23 cellular contexts compared by ENCODE assay signal in the genomic region with DNA sequence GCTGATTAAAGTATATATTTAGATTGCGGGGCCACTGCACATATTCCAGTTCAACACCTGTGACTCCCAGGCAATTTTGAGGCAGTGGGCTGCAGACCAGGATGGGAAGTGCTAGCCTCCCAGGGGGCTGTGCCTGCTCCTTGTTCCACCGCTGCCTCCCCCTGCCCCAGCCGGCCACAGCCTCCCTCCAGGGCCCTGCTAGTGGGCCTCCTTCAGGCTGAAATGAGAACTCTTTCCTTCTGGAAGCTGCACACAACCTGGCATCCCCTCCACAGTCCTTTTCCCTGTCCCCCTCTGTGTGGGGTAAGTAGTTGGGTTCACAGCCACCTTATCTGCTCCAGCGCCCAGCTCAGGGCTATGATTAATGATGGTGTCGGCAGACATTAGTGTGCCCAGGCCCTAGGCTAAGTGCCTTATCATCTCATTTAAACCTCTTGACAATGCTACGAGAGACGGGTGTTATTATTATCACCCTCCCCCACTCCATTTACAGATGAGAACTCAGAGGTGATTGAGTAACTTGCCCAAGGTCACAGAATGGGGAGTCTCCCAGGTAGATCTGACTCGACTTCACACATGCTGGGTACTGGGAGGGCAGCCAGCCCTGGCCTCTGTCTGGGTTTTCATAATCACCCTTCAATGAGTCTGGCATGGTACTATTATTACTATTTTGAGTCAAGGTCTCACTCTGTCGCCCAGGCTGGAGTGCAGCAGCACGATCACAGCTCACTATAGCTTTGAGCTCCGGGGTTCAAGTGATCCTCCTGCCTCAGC. TPM values are rescaled to one million over a fixed set of nuclear protein-coding genes. Genes with fewer than 3 reads are reported as not detected.
DNase-seq lines count a peak whose midpoint lies in the region; ATAC-seq and TF ChIP-seq lines count a peak whose summit lies in the region.
"Had no signal": no experiment of that assay in that cellular context is flagged by ENCODE, and none has a peak within 500 bp of the region (broad histone marks: within the 10 kb centered on the region; RNA-seq: fewer than 3 reads in every experiment).

No MANE protein-coding gene starts in this region.

- no peak overlapping the region for H3K4me3 Mint-ChIP-seq in activated T-cell treated with anti-CD3 and anti-CD28 coated beads, Interleukin-2, amount 50 U/mL, for 24 hours
- no peak overlapping the region for H3K4me3 Mint-ChIP-seq in activated CD8-positive, alpha-beta T cell treated with anti-CD3 and anti-CD28 coated beads for 36 hours
- H3K4me3 Mint-ChIP-seq: activated B cell treated with CpG ODN at 0.5 μM for 24 hours; brain; dendritic cell treated with granulocyte-macrophage colony-stimulating factor and Interleukin-4, amounts not matched to agents 40 ng/mL and 50 ng/mL, for 4 days; natural killer cell had no signal

- DNase-seq in activated T-cell treated with anti-CD3 and anti-CD28 coated beads, Interleukin-2, amount 50 U/mL, for 24 hours, result no peak
- no peak for DNase-seq in activated T-cell treated with anti-CD3 and anti-CD28 coated beads, Interleukin-2, amount 50 U/mL, for 48 hours
- no peak for DNase-seq in activated CD8-positive, alpha-beta T cell treated with anti-CD3 and anti-CD28 coated beads for 36 hours
- DNase-seq in left ventricle myocardium superior (peak; percentile 70), gastrocnemius medialis (peak; percentile 24 to 67), NCI-H1048 (lab: John Stamatoyannopoulos, UW) (no peak), EL (no peak)
- DNase-seq in activated effector memory CD4-positive, alpha-beta T cell treated with Interleukin-2 at 50 U/mL for 16 hours, result no peak
- DNase-seq: activated B cell treated with CpG ODN at 0.5 μM for 24 hours; DMS53; glutamatergic neuron; natural killer cell; NCI-H1417; NCI-H2227 treated with DMSO at 0.1 percent for 48 hours; NK-92 treated with Interleukin-12 subunit alpha and Interleukin-12 subunit beta, amount 100 ng/mL, for 24 hours; T-helper 2 cell had no signal

- intact Hi-C loops in activated CD8-positive, alpha-beta T cell treated with anti-CD3 and anti-CD28 coated beads for 36 hours (cut with micrococcal nuclease), result no loop called here
- intact Hi-C loops in left ventricle myocardium superior (cut with micrococcal nuclease), result no loop called here
- intact Hi-C loops in gastrocnemius medialis (cut with DNase I; ENCODE audit: low total_unique reads), result no loop called here

- no peaks in the 10 kb centered on the region for H3K9me3 ChIP-seq in gastrocnemius medialis
- H3K9me3 ChIP-seq: upper lobe of left lung had no signal

- no peak for TF ChIP-seq CTCF in activated CD8-positive, alpha-beta T cell treated with anti-CD3 and anti-CD28 coated beads for 36 hours (IDR thresholded peaks at IDR 0.05)
- TF ChIP-seq CTCF in gastrocnemius medialis (IDR thresholded peaks at IDR 0.05 in 4 of 5, conservative IDR thresholded peaks at IDR 0.05 in 1 of 5), result no peak

- no peak overlapping the region for H3K4me3 ChIP-seq in gastrocnemius medialis
- H3K4me3 ChIP-seq: upper lobe of left lung had no signal

- no peak for ATAC-seq in activated CD8-positive, alpha-beta T cell treated with anti-CD3 and anti-CD28 coated beads for 36 hours
- ATAC-seq in left ventricle myocardium superior (peak; percentile 84), gastrocnemius medialis (peak; percentile 49 to 82)
- ATAC-seq: esophagus mucosa, natural killer cell had no signal

- POLR2A ChIA-PET in activated CD8-positive, alpha-beta T cell treated with anti-CD3 and anti-CD28 coated beads for 36 hours (lab: Charles Lee), result interaction anchor here (0.5 kb wide), 1 partner anchor 252 kb away, joined by 3 read pairs; no protein-coding TSS in a partner anchor

- in situ Hi-C loops in gastrocnemius medialis (cut with MboI; ENCODE audit: low sequenced_read_pairs in 4 of 4), result loop anchor here in 1 of 4 donors (25.0 kb wide), 1 partner anchor 255 kb away; the partner anchor contains the start of gene CRTAC1

- peaks cover 30% of the 10 kb centered on the region for H3K4me1 Mint-ChIP-seq in activated T-cell treated with anti-CD3 and anti-CD28 coated beads, Interleukin-2, amount 50 U/mL, for 24 hours (ENCODE audit: low read depth)
- H3K4me1 Mint-ChIP-seq in activated CD8-positive, alpha-beta T cell treated with anti-CD3 and anti-CD28 coated beads for 36 hours (ENCODE audit: low read depth), result peaks cover 33% of the 10 kb centered on the region
- H3K4me1 Mint-ChIP-seq: activated B cell treated with CpG ODN at 0.5 μM for 24 hours had no signal

- TF ChIP-seq POLR2A in gastrocnemius medialis (IDR thresholded peaks at IDR 0.05), result no peak

- CTCF ChIA-PET in activated CD8-positive, alpha-beta T cell treated with anti-CD3 and anti-CD28 coated beads for 36 hours (lab: Charles Lee), result interaction anchor here (0.7 to 4.7 kb wide), 3 partner anchors 9 to 259 kb away, joined by 3 to 28 read pairs (median 21); no protein-coding TSS in a partner anchor

- no peaks in the 10 kb centered on the region for H3K27me3 Mint-ChIP-seq in activated T-cell treated with anti-CD3 and anti-CD28 coated beads, Interleukin-2, amount 50 U/mL, for 24 hours
- H3K27me3 Mint-ChIP-seq in activated CD8-positive, alpha-beta T cell treated with anti-CD3 and anti-CD28 coated beads for 36 hours, result no peaks in the 10 kb centered on the region

- peak overlapping the region; percentile 82 for H3K27ac Mint-ChIP-seq in activated T-cell treated with anti-CD3 and anti-CD28 coated beads, Interleukin-2, amount 50 U/mL, for 24 hours
- H3K27ac Mint-ChIP-seq in activated CD8-positive, alpha-beta T cell treated with anti-CD3 and anti-CD28 coated beads for 36 hours, result peak overlapping the region; percentile 83
- H3K27ac Mint-ChIP-seq: activated B cell treated with CpG ODN at 0.5 μM for 24 hours; brain; dendritic cell treated with granulocyte-macrophage colony-stimulating factor and Interleukin-4, amounts not matched to agents 40 ng/mL and 50 ng/mL, for 4 days; natural killer cell had no signal

- no peaks in the 10 kb centered on the region for H3K9me3 Mint-ChIP-seq in activated T-cell treated with anti-CD3 and anti-CD28 coated beads, Interleukin-2, amount 50 U/mL, for 24 hours
- no peaks in the 10 kb centered on the region for H3K9me3 Mint-ChIP-seq in activated CD8-positive, alpha-beta T cell treated with anti-CD3 and anti-CD28 coated beads for 36 hours
- H3K9me3 Mint-ChIP-seq: activated B cell treated with CpG ODN at 0.5 μM for 24 hours; brain; dendritic cell treated with granulocyte-macrophage colony-stimulating factor and Interleukin-4, amounts not matched to agents 40 ng/mL and 50 ng/mL, for 4 days; natural killer cell had no signal

- H3K36me3 Mint-ChIP-seq in activated T-cell treated with anti-CD3 and anti-CD28 coated beads, Interleukin-2, amount 50 U/mL, for 24 hours (ENCODE audit: low read depth), result no peaks in the 10 kb centered on the region
- H3K36me3 Mint-ChIP-seq in activated CD8-positive, alpha-beta T cell treated with anti-CD3 and anti-CD28 coated beads for 36 hours (ENCODE audit: low read depth), result no peaks in the 10 kb centered on the region
- H3K36me3 Mint-ChIP-seq: brain, natural killer cell had no signal

- peak overlapping the region in 2 of 4 donors; percentile 41 to 45 for H3K27ac ChIP-seq in gastrocnemius medialis
- H3K27ac ChIP-seq: C4-2B, RWPE1 had no signal

- H3K27me3 ChIP-seq in gastrocnemius medialis, result no peaks in the 10 kb centered on the region
- H3K27me3 ChIP-seq: upper lobe of left lung had no signal

- H3K4me1 ChIP-seq in gastrocnemius medialis, result peaks cover 4 to 21% of the 10 kb centered on the region in 2 donors

- H3K36me3 ChIP-seq in gastrocnemius medialis, result no peaks in the 10 kb centered on the region
- H3K36me3 ChIP-seq: upper lobe of left lung had no signal

RNA-seq across cellular contexts. Expression of gene SFRP5, which starts 10.8 kb away (rescaled TPM):
- under 1 TPM; 0.60 to 0.74 TPM for total RNA-seq in activated CD8-positive, alpha-beta T cell treated with anti-CD3 and anti-CD28 coated beads for 36 hours
- total RNA-seq in left ventricle myocardium superior (1.3 TPM), gastrocnemius medialis (1 to 10 TPM in 1 of 4 donors, under 1 TPM in 2, not detected in 1; 0.25 to 2.2 (median 0.93) TPM)
- total RNA-seq: activated B cell treated with CpG ODN at 0.5 μM for 24 hours, esophagus mucosa, HT1080, natural killer cell had no signal

RNA-seq across cellular contexts. Expression of gene ZFYVE27, which starts 45.7 kb away (rescaled TPM):
- 10 to 100 TPM; 18.1 to 20.1 TPM for total RNA-seq in activated CD8-positive, alpha-beta T cell treated with anti-CD3 and anti-CD28 coated beads for 36 hours
- total RNA-seq in left ventricle myocardium superior (13.7 TPM), gastrocnemius medialis (10 to 100 TPM in 3 of 4 donors, 1 to 10 TPM in 1; 7.6 to 14.9 (median 11.6) TPM)

Comparison
In these comparisons a context has a peak if more than half of its experiments do, and no peak if none do; other contexts are left out.
1. DNase-seq: peak in left ventricle myocardium superior (single experiment) and gastrocnemius medialis (2 of 2); none in activated T-cell treated with anti-CD3 and anti-CD28 coated beads, Interleukin-2, amount 50 U/mL, for 24 hours (single experiment), activated T-cell treated with anti-CD3 and anti-CD28 coated beads, Interleukin-2, amount 50 U/mL, for 48 hours (0 of 2), activated CD8-positive, alpha-beta T cell treated with anti-CD3 and anti-CD28 coated beads for 36 hours (single experiment), activated effector memory CD4-positive, alpha-beta T cell treated with Interleukin-2 at 50 U/mL for 16 hours (single experiment), NCI-H1048 (single experiment) and EL (single experiment).